ENCODE assay signal across 27 cellular contexts in genomic region chr7:3867847-3868246, GRCh38.
DNase-seq lines count a peak whose midpoint lies in the region; FAIRE-seq lines count a peak whose summit lies in the region.
"Had no signal": no experiment of that assay in that cellular context is flagged by ENCODE, and none has a peak within 500 bp of the region (broad histone marks: within the 10 kb centered on the region; RNA-seq: fewer than 3 reads in every experiment).

No MANE protein-coding gene starts in this region.

- no peaks in the 10 kb centered on the region for H3K9me3 Mint-ChIP-seq in activated CD4-positive, alpha-beta T cell treated with anti-CD3 and anti-CD28 coated beads, Interleukin-2, amount 10 ng/mL, durations not matched to agents 24 days and 14 days
- H3K9me3 Mint-ChIP-seq: natural killer cell treated with Interleukin-12 subunit alpha and Interleukin-12 subunit beta and Interleukin-15 and Interleukin-18, amount 100 ng/mL, for 72 hours; stimulated activated effector memory CD8-positive, alpha-beta T cell treated with anti-CD3 and anti-CD28 coated beads, Interleukin-12 subunit alpha, Interleukin-12 subunit beta, amount 100 ng/mL, for 72 hours had no signal

- intact Hi-C loops in activated CD4-positive, alpha-beta T cell treated with anti-CD3 and anti-CD28 coated beads, Interleukin-2, amount 10 ng/mL, durations not matched to agents 24 days and 14 days (cut with micrococcal nuclease): no loop called here

- DNase-seq in NCI-H226 (peak; percentile 48), dedifferentiated amniotic fluid mesenchymal stem cell (ENCODE audit: extremely low spot score) (peak; percentile 38), kidney tubule cell (ENCODE audit: low spot score) (peak; percentile 10), stromal cell of bone marrow (ENCODE audit: low read depth) (peak; percentile 10), GM19239 (ENCODE audit: insufficient read length, low spot score) (no peak), DMS79 treated with DMSO at 0.1 percent for 48 hours (lab: John Stamatoyannopoulos, UW) (no peak)
- DNase-seq in activated CD4-positive, alpha-beta T cell treated with anti-CD3 and anti-CD28 coated beads, Interleukin-2, amount 10 ng/mL, durations not matched to agents 24 days and 14 days: no peak
- DNase-seq: activated CD4-positive, alpha-beta T cell treated with anti-CD3 and anti-CD28 coated beads, Interleukin-2, amount 10 ng/mL, durations not matched to agents 7 days and 5 days; activated naive CD8-positive, alpha-beta T cell treated with anti-CD3 and anti-CD28 coated beads, Interleukin-2, amount 50 U/mL, for 24 hours; activated T-cell treated with anti-CD3 and anti-CD28 coated beads, Interleukin-2, amount 50 U/mL, for 4 hours; CD4-positive, CD25-positive, alpha-beta regulatory T cell; EL; foreskin melanocyte; GOT3; left colon; NCI-H1048; NCI-H187 treated with DMSO at 0.1 percent for 48 hours; ovary; stimulated activated CD4-positive, alpha-beta T cell treated with anti-CD3 and anti-CD28 coated beads, Interleukin-12 subunit alpha, Interleukin-12 subunit beta, amount 100 ng/mL, for 4 hours; stimulated activated CD4-positive, alpha-beta T cell treated with anti-CD3 and anti-CD28 coated beads, Interleukin-4, amount 100 ng/mL, for 1 hour; substantia nigra; T1000; WERI-Rb-1 had no signal

- no peaks in the 10 kb centered on the region for H3K36me3 Mint-ChIP-seq in activated CD4-positive, alpha-beta T cell treated with anti-CD3 and anti-CD28 coated beads, Interleukin-2, amount 10 ng/mL, durations not matched to agents 24 days and 14 days (ENCODE audit: low read depth)
- H3K36me3 Mint-ChIP-seq: CD4-positive, CD25-positive, alpha-beta regulatory T cell; natural killer cell treated with Interleukin-12 subunit alpha and Interleukin-12 subunit beta and Interleukin-15 and Interleukin-18, amount 100 ng/mL, for 72 hours; stimulated activated effector memory CD8-positive, alpha-beta T cell treated with anti-CD3 and anti-CD28 coated beads, Interleukin-12 subunit alpha, Interleukin-12 subunit beta, amount 100 ng/mL, for 72 hours had no signal

- peaks cover under 1% of the 10 kb centered on the region for H3K27me3 Mint-ChIP-seq in activated CD4-positive, alpha-beta T cell treated with anti-CD3 and anti-CD28 coated beads, Interleukin-2, amount 10 ng/mL, durations not matched to agents 24 days and 14 days
- H3K27me3 Mint-ChIP-seq: activated CD4-positive, alpha-beta T cell treated with anti-CD3 and anti-CD28 coated beads, Interleukin-2, amount 10 ng/mL, durations not matched to agents 7 days and 5 days had no signal

- H3K4me1 Mint-ChIP-seq in activated CD4-positive, alpha-beta T cell treated with anti-CD3 and anti-CD28 coated beads, Interleukin-2, amount 10 ng/mL, durations not matched to agents 24 days and 14 days: no peaks in the 10 kb centered on the region
- H3K4me1 Mint-ChIP-seq: activated CD4-positive, alpha-beta T cell treated with anti-CD3 and anti-CD28 coated beads, Interleukin-2, amount 10 ng/mL, durations not matched to agents 7 days and 5 days; activated naive CD8-positive, alpha-beta T cell treated with anti-CD3 and anti-CD28 coated beads, Interleukin-2, amount 50 U/mL, for 24 hours; stimulated activated effector memory CD8-positive, alpha-beta T cell treated with anti-CD3 and anti-CD28 coated beads, Interleukin-12 subunit alpha, Interleukin-12 subunit beta, amount 100 ng/mL, for 72 hours had no signal

- H3K4me3 Mint-ChIP-seq in activated CD4-positive, alpha-beta T cell treated with anti-CD3 and anti-CD28 coated beads, Interleukin-2, amount 10 ng/mL, durations not matched to agents 24 days and 14 days: no peak overlapping the region
- H3K4me3 Mint-ChIP-seq: activated CD4-positive, alpha-beta T cell treated with anti-CD3 and anti-CD28 coated beads, Interleukin-2, amount 10 ng/mL, durations not matched to agents 7 days and 5 days; activated naive CD8-positive, alpha-beta T cell treated with anti-CD3 and anti-CD28 coated beads, Interleukin-2, amount 50 U/mL, for 24 hours; activated T-cell treated with anti-CD3 and anti-CD28 coated beads, Interleukin-2, amount 50 U/mL, for 4 hours; CD4-positive, CD25-positive, alpha-beta regulatory T cell; natural killer cell treated with Interleukin-12 subunit alpha and Interleukin-12 subunit beta and Interleukin-15 and Interleukin-18, amount 100 ng/mL, for 72 hours; stimulated activated effector memory CD8-positive, alpha-beta T cell treated with anti-CD3 and anti-CD28 coated beads, Interleukin-12 subunit alpha, Interleukin-12 subunit beta, amount 100 ng/mL, for 72 hours had no signal

- FAIRE-seq in GM19239 (lab: Jason Lieb, UNC): no peak
- FAIRE-seq: GM12891, HepG2 had no signal

- no peak overlapping the region for H3K27ac Mint-ChIP-seq in activated CD4-positive, alpha-beta T cell treated with anti-CD3 and anti-CD28 coated beads, Interleukin-2, amount 10 ng/mL, durations not matched to agents 24 days and 14 days
- H3K27ac Mint-ChIP-seq: activated CD4-positive, alpha-beta T cell treated with anti-CD3 and anti-CD28 coated beads, Interleukin-2, amount 10 ng/mL, durations not matched to agents 7 days and 5 days; activated naive CD8-positive, alpha-beta T cell treated with anti-CD3 and anti-CD28 coated beads, Interleukin-2, amount 50 U/mL, for 24 hours; CD4-positive, CD25-positive, alpha-beta regulatory T cell; natural killer cell treated with Interleukin-12 subunit alpha and Interleukin-12 subunit beta and Interleukin-15 and Interleukin-18, amount 100 ng/mL, for 72 hours; stimulated activated effector memory CD8-positive, alpha-beta T cell treated with anti-CD3 and anti-CD28 coated beads, Interleukin-12 subunit alpha, Interleukin-12 subunit beta, amount 100 ng/mL, for 72 hours had no signal

Comparison
In these comparisons a context has a peak if more than half of its experiments do, and no peak if none do; other contexts are left out.
1. DNase-seq: peak in NCI-H226 (single experiment), dedifferentiated amniotic fluid mesenchymal stem cell (single experiment), kidney tubule cell (single experiment) and stromal cell of bone marrow (single experiment); none in activated CD4-positive, alpha-beta T cell treated with anti-CD3 and anti-CD28 coated beads, Interleukin-2, amount 10 ng/mL, durations not matched to agents 24 days and 14 days (single experiment), GM19239 (single experiment) and DMS79 treated with DMSO at 0.1 percent for 48 hours (single experiment).